13 cellular contexts compared by ENCODE assay signal in genomic region chr1:192626366-192627179, GRCh38. TPM values are rescaled to one million over a fixed set of nuclear protein-coding genes. Genes with fewer than 3 reads are reported as not detected.
DNase-seq lines count a peak whose midpoint lies in the region; ATAC-seq, FAIRE-seq and TF ChIP-seq lines count a peak whose summit lies in the region.
"Had no signal": no experiment of that assay in that cellular context is flagged by ENCODE, and none has a peak within 500 bp of the region (broad histone marks: within the 10 kb centered on the region; RNA-seq: fewer than 3 reads in every experiment).

No MANE protein-coding gene starts in this region.

- CTCF ChIA-PET in activated CD8-positive, alpha-beta T cell treated with anti-CD3 and anti-CD28 coated beads, Interleukin-2, amount 10 ng/mL, durations not matched to agents 7 days and 5 days (lab: Charles Lee): no interaction called here

- H3K27me3 Mint-ChIP-seq in activated CD8-positive, alpha-beta T cell treated with anti-CD3 and anti-CD28 coated beads, Interleukin-2, amount 10 ng/mL, durations not matched to agents 7 days and 5 days (ENCODE audit: low read depth): peaks cover 12% of the 10 kb centered on the region

- no peaks in the 10 kb centered on the region for H3K4me1 ChIP-seq in kidney (ENCODE audit: control insufficient read depth in 1 of 2, insufficient read depth in 1 of 2, low read depth in 1 of 2, low read length in 2 of 2)

- H3K27ac Mint-ChIP-seq in activated CD8-positive, alpha-beta T cell treated with anti-CD3 and anti-CD28 coated beads, Interleukin-2, amount 10 ng/mL, durations not matched to agents 7 days and 5 days: no peak overlapping the region
- H3K27ac Mint-ChIP-seq: activated naive CD8-positive, alpha-beta T cell treated with anti-CD3 and anti-CD28 coated beads, Interleukin-2, amount 10 ng/mL, durations not matched to agents 7 days and 5 days; CD8-positive, alpha-beta T cell had no signal

- no peaks in the 10 kb centered on the region for H3K4me1 Mint-ChIP-seq in activated CD8-positive, alpha-beta T cell treated with anti-CD3 and anti-CD28 coated beads, Interleukin-2, amount 10 ng/mL, durations not matched to agents 7 days and 5 days (ENCODE audit: low read depth)
- H3K4me1 Mint-ChIP-seq: activated naive CD8-positive, alpha-beta T cell treated with anti-CD3 and anti-CD28 coated beads, Interleukin-2, amount 10 ng/mL, durations not matched to agents 7 days and 5 days had no signal

- intact Hi-C loops in kidney (cut with DNase I): no loop called here

- H3K9me3 ChIP-seq in kidney (ENCODE audit: control insufficient read depth in 1 of 2, low read length in 2 of 2): no peaks in the 10 kb centered on the region
- H3K9me3 ChIP-seq: stomach had no signal

- no peak overlapping the region for H3K4me3 Mint-ChIP-seq in activated CD8-positive, alpha-beta T cell treated with anti-CD3 and anti-CD28 coated beads, Interleukin-2, amount 10 ng/mL, durations not matched to agents 7 days and 5 days
- H3K4me3 Mint-ChIP-seq: activated naive CD8-positive, alpha-beta T cell treated with anti-CD3 and anti-CD28 coated beads, Interleukin-2, amount 10 ng/mL, durations not matched to agents 7 days and 5 days; CD8-positive, alpha-beta T cell had no signal

- H3K36me3 ChIP-seq in kidney (ENCODE audit: control insufficient read depth in 1 of 2, insufficient read depth in 2 of 2, low read length in 2 of 2): no peaks in the 10 kb centered on the region
- H3K36me3 ChIP-seq: stomach had no signal

- H3K27ac ChIP-seq in kidney (ENCODE audit: low read depth in 2 of 2, low read length in 2 of 2): peak overlapping the region in 1 of 2 donors; percentile 10
- H3K27ac ChIP-seq: stomach had no signal

- ATAC-seq in GM18499 (IDR thresholded peaks at IDR 0.05; ENCODE audit: insufficient read depth, unreplicated experiment) (peak; percentile 95), GM21381 (IDR thresholded peaks at IDR 0.05; ENCODE audit: unreplicated experiment) (peak; percentile 95), HG03097 (IDR thresholded peaks at IDR 0.05; ENCODE audit: low FRiP score, unreplicated experiment) (peak; percentile 95)
- no peak for ATAC-seq in activated CD8-positive, alpha-beta T cell treated with anti-CD3 and anti-CD28 coated beads, Interleukin-2, amount 10 ng/mL, durations not matched to agents 7 days and 5 days
- ATAC-seq: CD8-positive, alpha-beta T cell had no signal

- no peak for TF ChIP-seq CTCF in kidney (IDR thresholded peaks at IDR 0.05; ENCODE audit: borderline replicate concordance, extremely low read depth, insufficient read depth)

- no peak overlapping the region for H3K9ac ChIP-seq in kidney (ENCODE audit: low read length in 2 of 2)

- H3K9me3 Mint-ChIP-seq in activated CD8-positive, alpha-beta T cell treated with anti-CD3 and anti-CD28 coated beads, Interleukin-2, amount 10 ng/mL, durations not matched to agents 7 days and 5 days (ENCODE audit: insufficient read depth): no peaks in the 10 kb centered on the region
- H3K9me3 Mint-ChIP-seq: CD8-positive, alpha-beta T cell had no signal

- POLR2A ChIA-PET in activated CD8-positive, alpha-beta T cell treated with anti-CD3 and anti-CD28 coated beads, Interleukin-2, amount 10 ng/mL, durations not matched to agents 7 days and 5 days (lab: Charles Lee): no interaction called here

- no peak overlapping the region for H3K4me3 ChIP-seq in kidney (ENCODE audit: low read length in 2 of 2)
- H3K4me3 ChIP-seq: stomach had no signal

- no peaks in the 10 kb centered on the region for H3K36me3 Mint-ChIP-seq in activated CD8-positive, alpha-beta T cell treated with anti-CD3 and anti-CD28 coated beads, Interleukin-2, amount 10 ng/mL, durations not matched to agents 7 days and 5 days (ENCODE audit: low read depth)
- H3K36me3 Mint-ChIP-seq: activated naive CD8-positive, alpha-beta T cell treated with anti-CD3 and anti-CD28 coated beads, Interleukin-2, amount 10 ng/mL, durations not matched to agents 7 days and 5 days; CD8-positive, alpha-beta T cell had no signal

- FAIRE-seq in kidney (lab: Jason Lieb, UNC) (no peak), RCC 7860 (lab: Jason Lieb, UNC) (no peak)

- DNase-seq in SKM-1 treated with dmso at 0.1 percent for 144 hours (lab: John Stamatoyannopoulos, UW; ENCODE audit: unreplicated experiment) (peak; percentile 38), kidney (no peak), RCC 7860 (ENCODE audit: low spot score) (no peak)
- DNase-seq in activated CD8-positive, alpha-beta T cell treated with anti-CD3 and anti-CD28 coated beads, Interleukin-2, amount 10 ng/mL, durations not matched to agents 7 days and 5 days: no peak
- DNase-seq in activated T-cell treated with anti-CD3 and anti-CD28 coated beads, Interleukin-2, amount 50 U/mL, for 48 hours: no peak
- DNase-seq: activated naive CD8-positive, alpha-beta T cell treated with anti-CD3 and anti-CD28 coated beads, Interleukin-2, amount 10 ng/mL, durations not matched to agents 7 days and 5 days; CD8-positive, alpha-beta T cell; stomach had no signal

RNA-seq across cellular contexts. Expression of gene RGS13, which starts 9.4 kb away (rescaled TPM):
- 2.1 TPM for total RNA-seq in kidney
- polyA plus RNA-seq in kidney (ENCODE audit: insufficient read depth, low read depth, low replicate concordance): not detected
- total RNA-seq in activated CD8-positive, alpha-beta T cell treated with anti-CD3 and anti-CD28 coated beads, Interleukin-2, amount 10 ng/mL, durations not matched to agents 7 days and 5 days: not detected
- total RNA-seq: epithelial cell of proximal tubule, lung microvascular endothelial cell had no signal

RNA-seq across cellular contexts. Expression of gene RGS1, which starts 51.0 kb away (rescaled TPM):
- 50.2 TPM for total RNA-seq in kidney
- 5.0 TPM for polyA plus RNA-seq in kidney (ENCODE audit: insufficient read depth, low read depth, low replicate concordance)
- 10 to 100 TPM; 13.8 to 15.7 TPM for total RNA-seq in activated CD8-positive, alpha-beta T cell treated with anti-CD3 and anti-CD28 coated beads, Interleukin-2, amount 10 ng/mL, durations not matched to agents 7 days and 5 days
- total RNA-seq: epithelial cell of proximal tubule, lung microvascular endothelial cell had no signal
